Comparison of ENCODE assay signal across 1 cellular context in the genomic region with DNA sequence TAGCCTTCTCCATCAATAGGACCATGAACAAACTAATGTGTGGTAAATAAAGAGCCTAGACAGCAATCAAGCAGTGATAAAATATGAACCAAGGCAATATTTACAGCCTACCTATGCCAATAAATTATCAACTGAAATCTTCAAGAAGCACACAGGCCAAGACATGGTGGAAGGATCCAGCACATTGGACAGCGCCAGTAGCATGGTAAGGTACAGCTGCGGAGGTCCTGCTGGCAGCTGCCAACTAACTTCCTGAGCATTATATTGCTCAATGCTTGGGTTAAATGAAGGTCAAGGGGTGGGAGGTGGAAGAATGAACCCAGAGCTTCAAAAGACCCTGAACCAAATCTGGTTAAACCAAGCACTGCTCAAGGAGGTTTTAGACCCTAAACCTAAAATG.
TF ChIP-seq lines count a peak whose summit lies in the region.

No MANE protein-coding gene starts in this region.

TF ChIP-seq in IMR-90, 13 proteins besides CTCF, POLR2A, EP300 and RAD21:
- TF ChIP-seq CHD1 (IDR thresholded peaks at IDR 0.05; ENCODE audit: low read depth, low read length) (no peak), RFX5 (IDR thresholded peaks at IDR 0.05; ENCODE audit: low read depth, low read length) (no peak), CEBPB (IDR thresholded peaks at IDR 0.05; ENCODE audit: low read depth, low read length) (no peak), NFE2L2 (IDR thresholded peaks at IDR 0.05; ENCODE audit: low read depth, low read length) (no peak), MAFK (IDR thresholded peaks at IDR 0.05; ENCODE audit: low read depth, low read length) (no peak)
